2 cellular contexts compared by ENCODE assay signal in genomic region chr14:99586761-99587462, GRCh38.
TF ChIP-seq lines count a peak whose summit lies in the region.

No MANE protein-coding gene starts in this region.

TF ChIP-seq in HEK293T, 16 proteins besides CTCF, POLR2A, EP300 and RAD21 (continued from another document):
- TF ChIP-seq SUZ12 (IDR thresholded peaks at IDR 0.05) (no peak), FOXA1 (IDR thresholded peaks at IDR 0.05) (no peak), L3MBTL2 (conservative IDR thresholded peaks at IDR 0.05) (no peak), LEF1 (IDR thresholded peaks at IDR 0.05; ENCODE audit: borderline replicate concordance) (no peak), TARDBP (IDR thresholded peaks at IDR 0.05) (no peak), FOXK2 (IDR thresholded peaks at IDR 0.05) (no peak), PKNOX1 (IDR thresholded peaks at IDR 0.05) (no peak), HDGF (IDR thresholded peaks at IDR 0.05; ENCODE audit: borderline replicate concordance) (no peak), BHLHE40 (IDR thresholded peaks at IDR 0.05; ENCODE audit: borderline replicate concordance) (no peak), ZNF384 (IDR thresholded peaks at IDR 0.05) (no peak), NFRKB (IDR thresholded peaks at IDR 0.05) (no peak), FOXM1 (IDR thresholded peaks at IDR 0.05; ENCODE audit: borderline replicate concordance) (no peak)

TF ChIP-seq in GM23338, 12 proteins besides CTCF, POLR2A, EP300 and RAD21:
- no peak for TF ChIP-seq REST (IDR thresholded peaks at IDR 0.05; ENCODE audit: unreplicated experiment)
- no peak for TF ChIP-seq ETS1 (IDR thresholded peaks at IDR 0.05)
- TF ChIP-seq STAT1 (IDR thresholded peaks at IDR 0.05; ENCODE audit: unreplicated experiment), result no peak
- TF ChIP-seq EZH2phosphoT487 (IDR thresholded peaks at IDR 0.05; ENCODE audit: unreplicated experiment), result no peak
- no peak for TF ChIP-seq EZH2 (IDR thresholded peaks at IDR 0.05; ENCODE audit: low read depth, unreplicated experiment)
- TF ChIP-seq CREB1 (CRISPR knock-in tag; IDR thresholded peaks at IDR 0.05; ENCODE audit: low read depth), result no peak
- no peak for TF ChIP-seq POLR2AphosphoS5 (IDR thresholded peaks at IDR 0.05; ENCODE audit: low read depth)
- TF ChIP-seq ZNF114 (CRISPR knock-in tag; IDR thresholded peaks at IDR 0.05), result no peak
- no peak for TF ChIP-seq NANOG (IDR thresholded peaks at IDR 0.05; ENCODE audit: borderline replicate concordance)
- no peak for TF ChIP-seq ZNF462 (CRISPR knock-in tag; IDR thresholded peaks at IDR 0.05)
- TF ChIP-seq JUNB (IDR thresholded peaks at IDR 0.05; ENCODE audit: unreplicated experiment), result no peak
- no peak for TF ChIP-seq ZNF331 (CRISPR knock-in tag; IDR thresholded peaks at IDR 0.05; ENCODE audit: low read depth)
